Comparison of ENCODE assay signal across 8 cellular contexts in genomic region chr2:135985018-135985825, GRCh38. TPM values are rescaled to one million over a fixed set of nuclear protein-coding genes. Genes with fewer than 3 reads are reported as not detected.
A peak's percentile ranks its signal among the peaks of the same experiment; 100 is the strongest.
DNase-seq lines count a peak whose midpoint lies in the region; FAIRE-seq and TF ChIP-seq lines count a peak whose summit lies in the region.

Gene DARS1 (minus strand): TSS chr2:135985626. CDS start chr2:135985468, 158 bp downstream.

- H3K9me3 ChIP-seq in neuronal stem cell (replicated peaks in 1 of 2; ENCODE audit: control insufficient read depth in 2 of 2, insufficient read depth in 1 of 2, low read depth in 1 of 2, low read length in 2 of 2) (no peaks in the 10 kb centered on the region), subcutaneous abdominal adipose tissue (ENCODE audit: control insufficient read depth in 5 of 5, low read length in 5 of 5) (no peaks in the 10 kb centered on the region)

- H3K27me3 ChIP-seq in neuronal stem cell (ENCODE audit: control insufficient read depth in 3 of 3, insufficient read depth in 3 of 3, low read depth in 1 of 3, low read length in 3 of 3) (no peaks in the 10 kb centered on the region), subcutaneous abdominal adipose tissue (ENCODE audit: control insufficient read depth in 5 of 5, insufficient read depth in 4 of 5, low read length in 5 of 5) (no peaks in the 10 kb centered on the region)

- H3K9me3 Mint-ChIP-seq in activated naive CD4-positive, alpha-beta T cell treated with anti-CD3 and anti-CD28 coated beads for 36 hours: no peaks in the 10 kb centered on the region

- intact Hi-C loops in activated naive CD4-positive, alpha-beta T cell treated with anti-CD3 and anti-CD28 coated beads for 36 hours (cut with micrococcal nuclease): loop anchor here (1.0 to 10.0 kb wide), 14 partner anchors 20 to 930 kb away; partner anchors contain the start of genes MCM6, RAB3GAP1 and UBXN4

- peak within 1 kb of the TSS; percentile 93 for H2AFZ ChIP-seq in neuronal stem cell (ENCODE audit: low read length)

- TF ChIP-seq CTCF in HFF-Myc (IDR thresholded peaks at IDR 0.05; ENCODE audit: low read depth, low read length, missing control alignments): no peak

- H2AK5ac ChIP-seq in neuronal stem cell (ENCODE audit: low read depth, low read length): no peak within 1 kb of the TSS

- H3K27ac ChIP-seq in neuronal stem cell (replicated peaks; ENCODE audit: low read length) (peak within 1 kb of the TSS; percentile 41), subcutaneous abdominal adipose tissue (ENCODE audit: low read depth, low read length) (peak within 1 kb of the TSS; percentile 99)

- peak within 1 kb of the TSS; percentile 98 for H3K18ac ChIP-seq in neuronal stem cell (ENCODE audit: low read length)

- H3K4me3 Mint-ChIP-seq in activated naive CD4-positive, alpha-beta T cell treated with anti-CD3 and anti-CD28 coated beads for 36 hours: peak within 1 kb of the TSS; percentile 95

- H3K23ac ChIP-seq in neuronal stem cell (ENCODE audit: low read depth, low read length, poor library complexity): peak within 1 kb of the TSS; percentile 89

- DNase-seq in GM04504 (ENCODE audit: low read depth): peak; percentile 80
- DNase-seq in HFF-Myc (ENCODE audit: extremely low read depth, low read depth): peak; percentile 73
- peak; percentile 78 for DNase-seq in MV-4-11 (lab: John Stamatoyannopoulos, UW)
- DNase-seq in SK-N-DZ (ENCODE audit: low spot score): peak; percentile 94
- DNase-seq in activated naive CD4-positive, alpha-beta T cell treated with anti-CD3 and anti-CD28 coated beads for 36 hours: peak; percentile 90
- DNase-seq in frontal cortex (ENCODE audit: low spot score in 2 of 2): peak; percentile 65 to 91
- DNase-seq in neuronal stem cell (ENCODE audit: low spot score): peak; percentile 92

- peaks cover 2 to 33% of the 10 kb centered on the region in 2 donors for H3K36me3 ChIP-seq in neuronal stem cell (replicated peaks in 1 of 2; ENCODE audit: control insufficient read depth in 2 of 2, insufficient read depth in 2 of 2, low read length in 2 of 2)
- peaks cover 4 to 7% (median 6%) of the 10 kb centered on the region in 5 donors for H3K36me3 ChIP-seq in subcutaneous abdominal adipose tissue (ENCODE audit: control insufficient read depth in 5 of 5, insufficient read depth in 5 of 5, low read length in 5 of 5)

- peak within 1 kb of the TSS; percentile 97 for H3K27ac Mint-ChIP-seq in activated naive CD4-positive, alpha-beta T cell treated with anti-CD3 and anti-CD28 coated beads for 36 hours

- peak within 1 kb of the TSS; percentile 95 for H2BK5ac ChIP-seq in neuronal stem cell (ENCODE audit: low read length)

- no peak within 1 kb of the TSS for H4K8ac ChIP-seq in neuronal stem cell (ENCODE audit: low read depth, low read length)

- H3K79me1 ChIP-seq in neuronal stem cell (ENCODE audit: low read depth, low read length): no peaks in the 10 kb centered on the region

- H2BK15ac ChIP-seq in neuronal stem cell (ENCODE audit: low read length): peak within 1 kb of the TSS; percentile 77

- no CpG with 5 or more reads among the region's 64 CpGs for WGBS in neuronal stem cell (ENCODE audit: extremely low coverage in 2 of 2, insufficient read length in 2 of 2, insufficient replicate concordance in 1 of 2), 2 donors

- CTCF ChIA-PET in activated naive CD4-positive, alpha-beta T cell treated with anti-CD3 and anti-CD28 coated beads for 36 hours (lab: Charles Lee): interaction anchor here (0.7 to 2.0 kb wide), 5 partner anchors 62 to 399 kb away, joined by 3 to 8 read pairs (median 5); no protein-coding TSS in a partner anchor

- no peak within 1 kb of the TSS for H2BK120ac ChIP-seq in neuronal stem cell (ENCODE audit: low read depth, low read length)

- H3K4me3 ChIP-seq in HFF-Myc (replicated peaks; ENCODE audit: low read depth, low read length): peak within 1 kb of the TSS; percentile 84
- peak within 1 kb of the TSS; percentile 66 to 90 for H3K4me3 ChIP-seq in neuronal stem cell (ENCODE audit: low read length in 2 of 2)
- H3K4me3 ChIP-seq in subcutaneous abdominal adipose tissue (ENCODE audit: low read depth in 1 of 5, low read length in 5 of 5): peak within 1 kb of the TSS; percentile 89 to 95 (median 92)

- H3K14ac ChIP-seq in neuronal stem cell (ENCODE audit: low read length): no peak within 1 kb of the TSS

- peak within 1 kb of the TSS; percentile 95 for H4K91ac ChIP-seq in neuronal stem cell (ENCODE audit: low read depth, low read length, poor library complexity)

- H3K4me1 ChIP-seq in neuronal stem cell (ENCODE audit: control insufficient read depth in 2 of 2, insufficient read depth in 1 of 2, low read depth in 1 of 2, low read length in 2 of 2) (peaks cover 2 to 3% of the 10 kb centered on the region in 2 donors), subcutaneous abdominal adipose tissue (ENCODE audit: control insufficient read depth in 5 of 5, insufficient read depth in 5 of 5, low read length in 5 of 5) (peaks cover 7 to 36% (median 17%) of the 10 kb centered on the region in 5 donors)

- H3K9ac ChIP-seq in neuronal stem cell (ENCODE audit: low read depth, low read length, poor library complexity): peak within 1 kb of the TSS; percentile 92
- peak within 1 kb of the TSS; percentile 91 to 99 (median 99) for H3K9ac ChIP-seq in subcutaneous abdominal adipose tissue (ENCODE audit: low read length in 5 of 5)

- FAIRE-seq in frontal cortex (lab: Jason Lieb, UNC): no peak

- peaks cover 39% of the 10 kb centered on the region for H3K4me1 Mint-ChIP-seq in activated naive CD4-positive, alpha-beta T cell treated with anti-CD3 and anti-CD28 coated beads for 36 hours (ENCODE audit: low read depth)

- peaks cover 28% of the 10 kb centered on the region for H3K36me3 Mint-ChIP-seq in activated naive CD4-positive, alpha-beta T cell treated with anti-CD3 and anti-CD28 coated beads for 36 hours (ENCODE audit: low read depth)

- H2BK12ac ChIP-seq in neuronal stem cell (ENCODE audit: low read length): no peak within 1 kb of the TSS

- H3K27me3 Mint-ChIP-seq in activated naive CD4-positive, alpha-beta T cell treated with anti-CD3 and anti-CD28 coated beads for 36 hours (ENCODE audit: low read depth): no peaks in the 10 kb centered on the region

- peak within 1 kb of the TSS; percentile 75 for H3K4me2 ChIP-seq in neuronal stem cell (ENCODE audit: insufficient read depth, low read length, poor library complexity, severe bottlenecking)

- no peak within 1 kb of the TSS for H3K4ac ChIP-seq in neuronal stem cell (ENCODE audit: low read length)

RNA-seq across cellular contexts. Expression of gene DARS1, which starts in this region (rescaled TPM):
- 91.4 and 96.6 TPM in 2 replicates for polyA plus RNA-seq in SK-N-DZ (2014; cell fraction: cytosol; rRNA removed)
- polyA plus RNA-seq in SK-N-DZ (2014; cell fraction: nucleus; rRNA removed): 38.9 and 46.8 TPM in 2 replicates
- 100 to 1,000 TPM; 161 to 177 TPM for total RNA-seq in activated naive CD4-positive, alpha-beta T cell treated with anti-CD3 and anti-CD28 coated beads for 36 hours
- total RNA-seq in frontal cortex: 54.6 TPM
- polyA plus RNA-seq in neuronal stem cell (2013, experiment 1 of 2): 114 TPM
- polyA plus RNA-seq in neuronal stem cell (2013, experiment 2 of 2): 104 TPM

Comparison
In these comparisons a context has a peak if more than half of its experiments do, and no peak if none do; other contexts are left out.
1. Peak in every context shown above with its lines: DNase-seq, H3K4me3 ChIP-seq and H3K27ac ChIP-seq.